In the genomic region with DNA sequence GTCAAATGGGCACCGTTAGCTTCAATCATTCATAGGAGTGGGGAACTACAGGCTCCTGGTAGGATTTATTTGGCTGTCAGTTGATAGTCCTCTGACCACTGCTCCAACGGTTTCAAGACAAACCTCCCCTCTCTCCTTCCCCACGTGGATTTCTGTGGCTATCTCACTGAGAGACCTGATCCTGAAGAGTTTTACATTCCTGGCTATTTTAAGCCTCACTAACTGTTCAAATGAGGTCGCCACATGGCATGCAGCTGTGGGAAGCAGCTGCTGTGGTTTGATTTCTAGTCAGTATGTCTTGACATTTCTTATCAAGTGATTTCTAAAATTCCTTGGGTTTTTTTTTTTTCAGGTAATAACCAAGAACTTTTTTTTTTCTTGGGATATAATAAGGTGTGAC, we compare ENCODE assay signal across 14 cellular contexts. TPM values are rescaled to one million over a fixed set of nuclear protein-coding genes. Genes with fewer than 3 reads are reported as not detected.
DNase-seq lines count a peak whose midpoint lies in the region; ATAC-seq and TF ChIP-seq lines count a peak whose summit lies in the region.
"Had no signal": no experiment of that assay in that cellular context is flagged by ENCODE, and none has a peak within 500 bp of the region (broad histone marks: within the 10 kb centered on the region; RNA-seq: fewer than 3 reads in every experiment).

No MANE protein-coding gene starts in this region.

- H3K4me1 Mint-ChIP-seq in activated T-helper 2 cell treated with anti-CD3 and anti-CD28 coated beads, Interferon-gamma antibody, Interleukin-2, Interleukin-4, amounts not matched to agents 10 μg/mL and 5 μg/mL and 100 μg/mL, durations not matched to agents 14 hours and 24 hours and 36 hours (ENCODE audit: low read depth) = peaks cover 71% of the 10 kb centered on the region
- peaks cover 52% of the 10 kb centered on the region for H3K4me1 Mint-ChIP-seq in stimulated activated effector memory CD8-positive, alpha-beta T cell treated with anti-CD3 and anti-CD28 coated beads, Interleukin-12 subunit alpha, Interleukin-12 subunit beta, amount 100 ng/mL, for 72 hours

- peak; percentile 82 for DNase-seq in AG20443 (ENCODE audit: low spot score)
- peak; percentile 78 for DNase-seq in HCEC 1CT
- no peak for DNase-seq in activated T-helper 2 cell treated with anti-CD3 and anti-CD28 coated beads, Interferon-gamma antibody, Interleukin-2, Interleukin-4, amounts not matched to agents 10 μg/mL and 5 μg/mL and 100 μg/mL, durations not matched to agents 14 hours and 24 hours and 36 hours (ENCODE audit: low spot score)
- DNase-seq in islet precursor cell = peak; percentile 57
- DNase-seq in activated effector memory CD4-positive, alpha-beta T cell treated with Interleukin-2 at 50 U/mL for 16 hours = no peak
- no peak for DNase-seq in mammary epithelial cell
- DNase-seq in stimulated activated effector memory CD8-positive, alpha-beta T cell treated with anti-CD3 and anti-CD28 coated beads, Interleukin-12 subunit alpha, Interleukin-12 subunit beta, amount 100 ng/mL, for 72 hours (ENCODE audit: low spot score in 2 of 2) = no peak
- DNase-seq: activated gamma-delta T cell; Caco-2; ovary; PC-3; stimulated activated CD4-positive, alpha-beta T cell treated with anti-CD3 and anti-CD28 coated beads, Interleukin-2, amount 100 ng/mL, for 48 hours; substantia nigra had no signal

- no peak overlapping the region for H3K4me3 Mint-ChIP-seq in activated T-helper 2 cell treated with anti-CD3 and anti-CD28 coated beads, Interferon-gamma antibody, Interleukin-2, Interleukin-4, amounts not matched to agents 10 μg/mL and 5 μg/mL and 100 μg/mL, durations not matched to agents 14 hours and 24 hours and 36 hours (ENCODE audit: low read depth)
- no peak overlapping the region for H3K4me3 Mint-ChIP-seq in stimulated activated effector memory CD8-positive, alpha-beta T cell treated with anti-CD3 and anti-CD28 coated beads, Interleukin-12 subunit alpha, Interleukin-12 subunit beta, amount 100 ng/mL, for 72 hours

- no peaks in the 10 kb centered on the region for H3K9me3 ChIP-seq in mammary epithelial cell (replicated peaks; ENCODE audit: insufficient read depth, low read length)
- H3K9me3 ChIP-seq: Caco-2, ovary had no signal

- no peak for ATAC-seq in GM18907 (IDR thresholded peaks at IDR 0.05; ENCODE audit: unreplicated experiment)
- ATAC-seq in stimulated activated effector memory CD8-positive, alpha-beta T cell treated with anti-CD3 and anti-CD28 coated beads, Interleukin-12 subunit alpha, Interleukin-12 subunit beta, amount 100 ng/mL, for 72 hours = no peak
- ATAC-seq: PC-3 had no signal

- H3K4me2 ChIP-seq in mammary epithelial cell (ENCODE audit: insufficient read depth, low read depth, low read length) = no peak overlapping the region

- 60% methylated on average over 4 of the region's 4 CpGs for WGBS in mammary epithelial cell (ENCODE audit: low coverage, missing lambda C conversion rate)

- H3K27ac Mint-ChIP-seq in activated T-helper 2 cell treated with anti-CD3 and anti-CD28 coated beads, Interferon-gamma antibody, Interleukin-2, Interleukin-4, amounts not matched to agents 10 μg/mL and 5 μg/mL and 100 μg/mL, durations not matched to agents 14 hours and 24 hours and 36 hours = peak overlapping the region; percentile 12
- no peak overlapping the region for H3K27ac Mint-ChIP-seq in stimulated activated effector memory CD8-positive, alpha-beta T cell treated with anti-CD3 and anti-CD28 coated beads, Interleukin-12 subunit alpha, Interleukin-12 subunit beta, amount 100 ng/mL, for 72 hours

- peaks cover 16% of the 10 kb centered on the region for H3K36me3 Mint-ChIP-seq in activated T-helper 2 cell treated with anti-CD3 and anti-CD28 coated beads, Interferon-gamma antibody, Interleukin-2, Interleukin-4, amounts not matched to agents 10 μg/mL and 5 μg/mL and 100 μg/mL, durations not matched to agents 14 hours and 24 hours and 36 hours (ENCODE audit: low read depth)
- peaks cover 14% of the 10 kb centered on the region for H3K36me3 Mint-ChIP-seq in stimulated activated effector memory CD8-positive, alpha-beta T cell treated with anti-CD3 and anti-CD28 coated beads, Interleukin-12 subunit alpha, Interleukin-12 subunit beta, amount 100 ng/mL, for 72 hours

- peaks cover 1% of the 10 kb centered on the region for H3K4me1 ChIP-seq in mammary epithelial cell (ENCODE audit: insufficient read depth, low read length)
- H3K4me1 ChIP-seq: Caco-2 had no signal

- H3K9ac ChIP-seq in mammary epithelial cell (ENCODE audit: insufficient read depth, low read length) = no peak overlapping the region

- no peak overlapping the region for H3K27ac ChIP-seq in mammary epithelial cell (ENCODE audit: insufficient read depth, low read depth, low read length)
- H3K27ac ChIP-seq: ovary had no signal

- no peaks in the 10 kb centered on the region for H4K20me1 ChIP-seq in mammary epithelial cell (ENCODE audit: insufficient read depth, low read length)

- no peak overlapping the region for H2AFZ ChIP-seq in mammary epithelial cell (ENCODE audit: low read depth, low read length)

- CTCF ChIA-PET in mammary epithelial cell (lab: Charles Lee; ENCODE audit: low non-redundant PET) = no interaction called here

- no peaks in the 10 kb centered on the region for H3K79me2 ChIP-seq in mammary epithelial cell (ENCODE audit: insufficient read depth, low read length)

- BruUV-seq in mammary epithelial cell (replicated peaks; lab: Mats Ljungman, UMichigan) = no TSS peak

- intact Hi-C loops in activated T-helper 2 cell treated with anti-CD3 and anti-CD28 coated beads, Interferon-gamma antibody, Interleukin-2, Interleukin-4, amounts not matched to agents 10 μg/mL and 5 μg/mL and 100 μg/mL, durations not matched to agents 14 hours and 24 hours and 36 hours (cut with micrococcal nuclease) = loop anchor here (10.0 kb wide), 2 partner anchors 390 to 1860 kb away; no protein-coding TSS in a partner anchor
- intact Hi-C loops in mammary epithelial cell (cut with micrococcal nuclease) = no loop called here

- H3K9me3 Mint-ChIP-seq in activated T-helper 2 cell treated with anti-CD3 and anti-CD28 coated beads, Interferon-gamma antibody, Interleukin-2, Interleukin-4, amounts not matched to agents 10 μg/mL and 5 μg/mL and 100 μg/mL, durations not matched to agents 14 hours and 24 hours and 36 hours = no peaks in the 10 kb centered on the region
- no peaks in the 10 kb centered on the region for H3K9me3 Mint-ChIP-seq in stimulated activated effector memory CD8-positive, alpha-beta T cell treated with anti-CD3 and anti-CD28 coated beads, Interleukin-12 subunit alpha, Interleukin-12 subunit beta, amount 100 ng/mL, for 72 hours

- dilution Hi-C loops in mammary epithelial cell (cut with HindIII; ENCODE audit: low sequenced_read_pairs) = no loop called here

- no peaks in the 10 kb centered on the region for H3K27me3 ChIP-seq in mammary epithelial cell (ENCODE audit: insufficient read depth, low read length)
- H3K27me3 ChIP-seq: ovary had no signal

- H3K4me3 ChIP-seq in mammary epithelial cell (replicated peaks in 1 of 3; ENCODE audit: insufficient read depth in 1 of 3, low read depth in 2 of 3, low read length in 3 of 3) = no peak overlapping the region
- H3K4me3 ChIP-seq: ovary had no signal

- no peaks in the 10 kb centered on the region for H3K27me3 Mint-ChIP-seq in activated T-helper 2 cell treated with anti-CD3 and anti-CD28 coated beads, Interferon-gamma antibody, Interleukin-2, Interleukin-4, amounts not matched to agents 10 μg/mL and 5 μg/mL and 100 μg/mL, durations not matched to agents 14 hours and 24 hours and 36 hours (ENCODE audit: low read depth)

- no peak for TF ChIP-seq CTCF in mammary epithelial cell (conservative IDR thresholded peaks at IDR 0.05 in 1 of 2, IDR thresholded peaks at IDR 0.05 in 1 of 2; ENCODE audit: extremely low read depth in 1 of 2, insufficient read depth in 1 of 2, low read depth in 1 of 2, low read length in 2 of 2)

- H3K36me3 ChIP-seq in mammary epithelial cell (ENCODE audit: insufficient read depth, low read length) = no peaks in the 10 kb centered on the region
- H3K36me3 ChIP-seq: ovary had no signal

- in situ Hi-C loops in mammary epithelial cell (cut with MboI; ENCODE audit: low sequenced_read_pairs in 2 of 2) = no loop called here

RNA-seq across cellular contexts. Expression of gene CDK5R1, which starts 38.3 kb away (rescaled TPM):
- total RNA-seq in activated T-helper 2 cell treated with anti-CD3 and anti-CD28 coated beads, Interferon-gamma antibody, Interleukin-2, Interleukin-4, amounts not matched to agents 10 μg/mL and 5 μg/mL and 100 μg/mL, durations not matched to agents 14 hours and 24 hours and 36 hours = 10.8 and 12.0 TPM in 2 replicates
- 1 to 10 TPM; 1.7 to 4.9 TPM for total RNA-seq in mammary epithelial cell
- 2.6 TPM for polyA plus RNA-seq in mammary epithelial cell
- 10.1 TPM for polyA minus RNA-seq in mammary epithelial cell

Comparison
In these comparisons a context has a peak if more than half of its experiments do, and no peak if none do; other contexts are left out.
1. DNase-seq: peak in AG20443 (single experiment), HCEC 1CT (single experiment) and islet precursor cell (single experiment); none in activated T-helper 2 cell treated with anti-CD3 and anti-CD28 coated beads, Interferon-gamma antibody, Interleukin-2, Interleukin-4, amounts not matched to agents 10 μg/mL and 5 μg/mL and 100 μg/mL, durations not matched to agents 14 hours and 24 hours and 36 hours (single experiment), activated effector memory CD4-positive, alpha-beta T cell treated with Interleukin-2 at 50 U/mL for 16 hours (single experiment), mammary epithelial cell (single experiment) and stimulated activated effector memory CD8-positive, alpha-beta T cell treated with anti-CD3 and anti-CD28 coated beads, Interleukin-12 subunit alpha, Interleukin-12 subunit beta, amount 100 ng/mL, for 72 hours (0 of 2).